8 cellular contexts compared by ENCODE assay signal in the genomic region with DNA sequence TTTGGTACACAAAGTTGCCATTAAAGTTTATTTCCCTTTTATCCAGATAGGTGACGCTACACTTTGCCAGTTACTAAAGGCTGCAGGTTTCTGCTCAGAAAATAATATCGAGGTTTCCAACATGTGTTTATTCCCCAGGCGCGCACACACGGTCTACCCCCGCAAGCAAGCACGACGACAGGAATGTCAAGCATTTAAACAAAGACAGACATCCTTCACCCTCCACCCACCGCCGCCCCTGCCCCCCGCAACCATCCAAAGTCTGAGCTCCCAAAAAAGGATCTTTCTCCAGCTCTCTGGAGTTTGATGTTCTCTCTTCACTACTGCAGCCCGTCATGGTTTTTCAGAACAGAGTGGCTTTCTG. TPM values are rescaled to one million over a fixed set of nuclear protein-coding genes. Genes with fewer than 3 reads are reported as not detected.
DNase-seq lines count a peak whose midpoint lies in the region; ATAC-seq and TF ChIP-seq lines count a peak whose summit lies in the region.

No MANE protein-coding gene starts in this region.

- H3K4me3 Mint-ChIP-seq in CD4-positive, alpha-beta memory T cell, result peak overlapping the region; percentile 3 to 66 (median 42)
- H3K4me3 Mint-ChIP-seq in nephron progenitor cell, result peak overlapping the region; percentile 91

- TF ChIP-seq CTCF in LNCAP (IDR thresholded peaks at IDR 0.05), result peak; percentile 21; the same call in 1 of the 2 replicates
- TF ChIP-seq CTCF in nephron progenitor cell (IDR thresholded peaks at IDR 0.05), result no peak

- no peaks in the 10 kb centered on the region for H3K9me3 ChIP-seq in CD4-positive, alpha-beta memory T cell (ENCODE audit: control insufficient read depth in 1 of 2, low read length in 2 of 2)
- H3K9me3 ChIP-seq in ectodermal cell (ENCODE audit: control insufficient read depth, low read length), result no peaks in the 10 kb centered on the region

- peaks cover 0 to 4% of the 10 kb centered on the region in 2 donors for H3K36me3 Mint-ChIP-seq in CD4-positive, alpha-beta memory T cell
- H3K36me3 Mint-ChIP-seq in nephron progenitor cell (ENCODE audit: low read depth), result no peaks in the 10 kb centered on the region

- H3K4me1 ChIP-seq in CD4-positive, alpha-beta memory T cell (ENCODE audit: insufficient read depth, low read length), result no peaks in the 10 kb centered on the region
- H3K4me1 ChIP-seq in ectodermal cell (ENCODE audit: control insufficient read depth, insufficient read depth, low read length), result peaks cover 9% of the 10 kb centered on the region

- no peak overlapping the region for H3K4me3 ChIP-seq in CD4-positive, alpha-beta memory T cell (ENCODE audit: low read length in 2 of 2)
- peak overlapping the region; percentile 48 for H3K4me3 ChIP-seq in ectodermal cell (ENCODE audit: insufficient read depth, low read depth, low read length)

- peaks cover 0 to 18% (median 6%) of the 10 kb centered on the region in 8 donors for H3K9me3 Mint-ChIP-seq in CD4-positive, alpha-beta memory T cell
- no peaks in the 10 kb centered on the region for H3K9me3 Mint-ChIP-seq in nephron progenitor cell

- H3K27ac Mint-ChIP-seq in CD4-positive, alpha-beta memory T cell, result no peak overlapping the region
- H3K27ac Mint-ChIP-seq in nephron progenitor cell, result peak overlapping the region; percentile 90

- ATAC-seq in HG02973 (IDR thresholded peaks at IDR 0.05; ENCODE audit: unreplicated experiment), result no peak
- no peak for ATAC-seq in GM21737 (IDR thresholded peaks at IDR 0.05; ENCODE audit: unreplicated experiment)

- whole genome bisulfite sequencing in ectodermal cell, 2 experiments, result 0% methylated on average over 12 of the region's 12 CpGs

- POLR2A ChIA-PET in CD4-positive, alpha-beta memory T cell (lab: Charles Lee; ENCODE audit: partially characterized antibody), result no interaction called here

- H3K4me1 Mint-ChIP-seq in CD4-positive, alpha-beta memory T cell, result peaks cover 4 to 44% (median 31%) of the 10 kb centered on the region in 4 donors
- H3K4me1 Mint-ChIP-seq in nephron progenitor cell, result peaks cover 60% of the 10 kb centered on the region

- no peak for DNase-seq in CD4-positive, alpha-beta memory T cell
- DNase-seq in nephron progenitor cell (peak; percentile 38), SKM-1 (lab: John Stamatoyannopoulos, UW; ENCODE audit: unreplicated experiment) (no peak)
- DNase-seq in activated naive CD4-positive, alpha-beta T cell (lab: John Stamatoyannopoulos, UW), result no peak

- H3K27me3 Mint-ChIP-seq in CD4-positive, alpha-beta memory T cell, result peaks cover 31 to 35% of the 10 kb centered on the region in 2 donors
- H3K27me3 Mint-ChIP-seq in nephron progenitor cell (ENCODE audit: low read depth, poor library complexity), result peaks cover 45% of the 10 kb centered on the region

- peaks cover 3% of the 10 kb centered on the region for H3K27me3 ChIP-seq in CD4-positive, alpha-beta memory T cell (ENCODE audit: insufficient read depth, low read length)
- H3K27me3 ChIP-seq in ectodermal cell (ENCODE audit: control insufficient read depth, insufficient read depth, low read length, poor library complexity, severe bottlenecking), result peaks cover 42% of the 10 kb centered on the region

- CTCF ChIA-PET in CD4-positive, alpha-beta memory T cell (lab: Charles Lee; ENCODE audit: partially characterized antibody), result no interaction called here

- intact Hi-C loops in CD4-positive, alpha-beta memory T cell (cut with micrococcal nuclease), result no loop called here

- H3K27ac ChIP-seq in CD4-positive, alpha-beta memory T cell (ENCODE audit: low read depth, low read length), result no peak overlapping the region
- peak overlapping the region; percentile 91 for H3K27ac ChIP-seq in ectodermal cell (ENCODE audit: insufficient read depth, low read depth, low read length, poor library complexity, severe bottlenecking)

- no peaks in the 10 kb centered on the region for H3K36me3 ChIP-seq in CD4-positive, alpha-beta memory T cell (ENCODE audit: insufficient read depth, low read length)
- no peaks in the 10 kb centered on the region for H3K36me3 ChIP-seq in ectodermal cell (ENCODE audit: control insufficient read depth, insufficient read depth, low read length)

RNA-seq across cellular contexts. Expression of a gene that starts 1.3 kb away (rescaled TPM):
- total RNA-seq in CD4-positive, alpha-beta memory T cell, result not detected
- not detected for polyA plus RNA-seq in CD4-positive, alpha-beta memory T cell
- 14.6 TPM for polyA plus RNA-seq in ectodermal cell (2013, experiment 1 of 4)
- 12.1 TPM for polyA plus RNA-seq in ectodermal cell (2013, experiment 2 of 4)
- 11.7 TPM for polyA plus RNA-seq in ectodermal cell (2013, experiment 3 of 4)
- 13.4 TPM for polyA plus RNA-seq in ectodermal cell (2013, experiment 4 of 4)
